In genomic region chr19:47511681-47512080, GRCh38 we compare ENCODE assay signal across 9 cellular contexts. TPM values are rescaled to one million over a fixed set of nuclear protein-coding genes. Genes with fewer than 3 reads are reported as not detected.
A peak's percentile ranks its signal among the peaks of the same experiment; 100 is the strongest.
DNase-seq lines count a peak whose midpoint lies in the region; ATAC-seq, FAIRE-seq and TF ChIP-seq lines count a peak whose summit lies in the region.
"Had no signal": no experiment of that assay in that cellular context is flagged by ENCODE, and none has a peak within 500 bp of the region (broad histone marks: within the 10 kb centered on the region; RNA-seq: fewer than 3 reads in every experiment).

No MANE protein-coding gene starts in this region.

- CTCF ChIA-PET in CD8-positive, alpha-beta memory T cell (lab: Charles Lee), result interaction anchor here (0.9 to 1.7 kb wide), 2 partner anchors 28 to 75 kb away, joined by 3 to 5 read pairs; partner anchors contain the start of gene KPTN

- peaks cover 0 to 48% (median 0%) of the 10 kb centered on the region in 3 donors for H3K36me3 Mint-ChIP-seq in CD8-positive, alpha-beta memory T cell

- H3K4me3 Mint-ChIP-seq in CD8-positive, alpha-beta memory T cell, result peak overlapping the region in 4 of 7 donors; percentile 41 to 98 (median 95)

- peaks cover 45% of the 10 kb centered on the region for H3K4me1 ChIP-seq in CD8-positive, alpha-beta memory T cell (ENCODE audit: insufficient read depth, low read length)
- peaks cover 65 to 86% (median 70%) of the 10 kb centered on the region in 3 donors for H3K4me1 ChIP-seq in esophagus squamous epithelium
- peaks cover 51 to 62% (median 52%) of the 10 kb centered on the region in 3 donors for H3K4me1 ChIP-seq in pancreas

- 31 to 48% methylated on average over 5 to 6 of the region's 7 CpGs for WGBS in esophagus squamous epithelium, 2 donors
- 24 to 29% methylated on average over 7 of the region's 7 CpGs for WGBS in pancreas, 2 donors

- H3K27me3 Mint-ChIP-seq in CD8-positive, alpha-beta memory T cell, result peaks cover 0 to 7% of the 10 kb centered on the region in 2 donors

- peaks cover 69 to 86% (median 72%) of the 10 kb centered on the region in 3 donors for H3K4me1 Mint-ChIP-seq in CD8-positive, alpha-beta memory T cell

- no peaks in the 10 kb centered on the region for H3K27me3 ChIP-seq in CD8-positive, alpha-beta memory T cell (ENCODE audit: insufficient read depth, low read length, poor library complexity, severe bottlenecking)
- H3K27me3 ChIP-seq in esophagus squamous epithelium (no peaks in the 10 kb centered on the region), pancreas (no peaks in the 10 kb centered on the region)

- no peaks in the 10 kb centered on the region for H3K9me3 Mint-ChIP-seq in CD8-positive, alpha-beta memory T cell

- H3K36me3 ChIP-seq in CD8-positive, alpha-beta memory T cell (ENCODE audit: insufficient read depth, low read length), result no peaks in the 10 kb centered on the region
- H3K36me3 ChIP-seq in esophagus squamous epithelium, result peaks cover 0 to 3% (median 0%) of the 10 kb centered on the region in 3 donors
- H3K36me3 ChIP-seq in pancreas, result no peaks in the 10 kb centered on the region

- intact Hi-C loops in esophagus squamous epithelium (cut with DNase I), result no loop called here
- intact Hi-C loops in pancreas (cut with DNase I), result loop anchor here in 1 of 3 donors (10.0 kb wide), 1 partner anchor 77 kb away; no protein-coding TSS in a partner anchor

- H3K27ac ChIP-seq in CD8-positive, alpha-beta memory T cell (ENCODE audit: low read depth, low read length), result no peak overlapping the region
- peak overlapping the region; percentile 86 to 99 (median 98) for H3K27ac ChIP-seq in esophagus squamous epithelium
- peak overlapping the region; percentile 62 to 95 (median 81) for H3K27ac ChIP-seq in pancreas

- H3K27ac Mint-ChIP-seq in CD8-positive, alpha-beta memory T cell, result peak overlapping the region in 6 of 8 donors; percentile 51 to 99 (median 80)

- TF ChIP-seq POLR2A in esophagus squamous epithelium (IDR thresholded peaks at IDR 0.05), result peak in 1 of 4 donors; percentile 10

- no peak overlapping the region for H3K4me3 ChIP-seq in CD8-positive, alpha-beta memory T cell (ENCODE audit: low read length)
- H3K4me3 ChIP-seq in esophagus squamous epithelium (peak overlapping the region in 3 of 4 donors; percentile 86 to 99 (median 94)), pancreas (peak overlapping the region in 2 of 4 donors; percentile 80 to 90)

- no peak for ATAC-seq in pancreas

- DNase-seq in CD8-positive, alpha-beta memory T cell, result no peak
- DNase-seq in NCI-H82 treated with DMSO at 0.1 percent for 48 hours (lab: John Stamatoyannopoulos, UW; ENCODE audit: unreplicated experiment) (peak; percentile 85), esophagus squamous epithelium (lab: John Stamatoyannopoulos, UW) (no peak), pancreas (peak in 2 of 6 donors; percentile 35 to 54), GOT3 (lab: John Stamatoyannopoulos, UW) (no peak), GF-D8 (lab: John Stamatoyannopoulos, UW) (no peak), Kasumi-1 (lab: John Stamatoyannopoulos, UW) (no peak), NCI-H187 treated with DMSO at 0.1 percent for 48 hours (lab: John Stamatoyannopoulos, UW) (no peak)
- DNase-seq: activated T-cell treated with anti-CD3 and anti-CD28 coated beads, Interleukin-2, amount 50 U/mL, for 1 hour had no signal

- H3K9me3 ChIP-seq in CD8-positive, alpha-beta memory T cell (ENCODE audit: low read length), result no peaks in the 10 kb centered on the region
- H3K9me3 ChIP-seq in esophagus squamous epithelium (no peaks in the 10 kb centered on the region), pancreas (no peaks in the 10 kb centered on the region)

- POLR2A ChIA-PET in CD8-positive, alpha-beta memory T cell (lab: Charles Lee), result no interaction called here

- TF ChIP-seq CTCF in esophagus squamous epithelium (IDR thresholded peaks at IDR 0.05) (no peak), pancreas (IDR thresholded peaks at IDR 0.05) (no peak)

- FAIRE-seq in pancreas (lab: Jason Lieb, UNC), result no peak

RNA-seq across cellular contexts. Expression of gene NAPA, which starts 3.2 kb away (rescaled TPM):
- 10 to 100 TPM; 77.6 to 78.0 TPM for total RNA-seq in CD8-positive, alpha-beta memory T cell
- 122 TPM for polyA plus RNA-seq in CD8-positive, alpha-beta memory T cell
- 100 to 1,000 TPM; 106 to 178 (median 125) TPM for total RNA-seq in esophagus squamous epithelium
- 10 to 100 TPM; 47.2 to 63.5 (median 53.2) TPM for total RNA-seq in pancreas
- 100 to 1,000 TPM in 1 of 2 donors, 10 to 100 TPM in 1; 77.2 to 121 TPM for polyA plus RNA-seq in pancreas

RNA-seq across cellular contexts. Expression of gene KPTN, which starts 27.7 kb away (rescaled TPM):
- total RNA-seq in CD8-positive, alpha-beta memory T cell, result 10 to 100 TPM; 10.8 to 12.4 TPM
- 5.9 TPM for polyA plus RNA-seq in CD8-positive, alpha-beta memory T cell
- 1 to 10 TPM; 5.6 to 9.4 (median 8.4) TPM for total RNA-seq in esophagus squamous epithelium
- 10 to 100 TPM in 1 of 6 donors, 1 to 10 TPM in 5; 3.0 to 10.7 (median 5.1) TPM for total RNA-seq in pancreas
- polyA plus RNA-seq in pancreas, result 10 to 100 TPM; 52.5 to 53.3 TPM

RNA-seq across cellular contexts. Expression of gene SLC8A2, which starts 40.0 kb away (rescaled TPM):
- not detected for total RNA-seq in CD8-positive, alpha-beta memory T cell
- polyA plus RNA-seq in CD8-positive, alpha-beta memory T cell, result not detected
- total RNA-seq in esophagus squamous epithelium (1 to 10 TPM in 2 of 4 donors, under 1 TPM in 1, not detected in 1; 0.08 to 5.0 (median 3.6) TPM), pancreas (1 to 10 TPM; 4.5 to 8.3 (median 6.7) TPM)
- polyA plus RNA-seq in pancreas, result 1 to 10 TPM; 2.6 to 4.8 TPM
